Comparison of ENCODE assay signal across 1 cellular context in genomic region chr11:6612008-6612815, GRCh38.
TF ChIP-seq lines count a peak whose summit lies in the region.

TSS of gene TAF10 (minus strand) at chr11:6612216. CDS start at chr11:6612189, 27 bp downstream.

TF ChIP-seq in HEK293, 187 proteins besides CTCF, POLR2A, EP300 and RAD21 (continued from another document and continues in another):
- TF ChIP-seq ZNF214 (tag by site-specific recombination; IDR thresholded peaks at IDR 0.05; ENCODE audit: borderline replicate concordance), result no peak
- TF ChIP-seq ZNF132 (tag by site-specific recombination; IDR thresholded peaks at IDR 0.05; ENCODE audit: borderline replicate concordance), result no peak
- TF ChIP-seq KLF10 (tag by site-specific recombination; IDR thresholded peaks at IDR 0.05), result peak; percentile 43; the same call in 1 of the 2 replicates
- peak; percentile 91 for TF ChIP-seq ZNF335 (tag by site-specific recombination; conservative IDR thresholded peaks at IDR 0.05)
- no peak for TF ChIP-seq SETDB1 (IDR thresholded peaks at IDR 0.05; ENCODE audit: insufficient read length, low read length)
- TF ChIP-seq ZNF112 (tag by site-specific recombination; IDR thresholded peaks at IDR 0.05), result no peak
- TF ChIP-seq ZNF48 (tag by site-specific recombination; IDR thresholded peaks at IDR 0.05), result no peak
- no peak for TF ChIP-seq ZNF211 (tag by site-specific recombination; IDR thresholded peaks at IDR 0.05; ENCODE audit: low read depth)
- no peak for TF ChIP-seq ZNF561 (tag by site-specific recombination; IDR thresholded peaks at IDR 0.05; ENCODE audit: borderline replicate concordance)
- TF ChIP-seq ZNF146 (tag by site-specific recombination; IDR thresholded peaks at IDR 0.05), result no peak
- TF ChIP-seq, protein P1, sequence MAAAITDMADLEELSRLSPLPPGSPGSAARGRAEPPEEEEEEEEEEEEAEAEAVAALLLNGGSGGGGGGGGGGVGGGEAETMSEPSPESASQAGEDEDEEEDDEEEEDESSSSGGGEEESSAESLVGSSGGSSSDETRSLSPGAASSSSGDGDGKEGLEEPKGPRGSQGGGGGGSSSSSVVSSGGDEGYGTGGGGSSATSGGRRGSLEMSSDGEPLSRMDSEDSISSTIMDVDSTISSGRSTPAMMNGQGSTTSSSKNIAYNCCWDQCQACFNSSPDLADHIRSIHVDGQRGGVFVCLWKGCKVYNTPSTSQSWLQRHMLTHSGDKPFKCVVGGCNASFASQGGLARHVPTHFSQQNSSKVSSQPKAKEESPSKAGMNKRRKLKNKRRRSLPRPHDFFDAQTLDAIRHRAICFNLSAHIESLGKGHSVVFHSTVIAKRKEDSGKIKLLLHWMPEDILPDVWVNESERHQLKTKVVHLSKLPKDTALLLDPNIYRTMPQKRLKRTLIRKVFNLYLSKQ (tag by site-specific recombination; IDR thresholded peaks at IDR 0.05; ENCODE audit: borderline replicate concordance), result no peak
- 0 out of 2 replicates have a peak, but pooled peaks have one; percentile 55 for TF ChIP-seq ZNF324 (tag by site-specific recombination; IDR thresholded peaks at IDR 0.05)
- TF ChIP-seq ZFHX2 (tag by site-specific recombination; conservative IDR thresholded peaks at IDR 0.05), result no peak; the same call in 1 of the 2 replicates
- TF ChIP-seq ZNF121 (tag by site-specific recombination; IDR thresholded peaks at IDR 0.05), result no peak
- TF ChIP-seq ZNF560 (tag by site-specific recombination; IDR thresholded peaks at IDR 0.05; ENCODE audit: borderline replicate concordance), result no peak
- TF ChIP-seq OVOL3 (tag by site-specific recombination; IDR thresholded peaks at IDR 0.05), result no peak
- TF ChIP-seq ZNF138 (tag by site-specific recombination; IDR thresholded peaks at IDR 0.05; ENCODE audit: borderline replicate concordance), result no peak
- TF ChIP-seq TCF7L2 (IDR thresholded peaks at IDR 0.05; ENCODE audit: borderline replicate concordance, low read depth, low read length), result no peak
- no peak for TF ChIP-seq ZNF202 (tag by site-specific recombination; IDR thresholded peaks at IDR 0.05; ENCODE audit: borderline replicate concordance)
- TF ChIP-seq ZNF843 (tag by site-specific recombination; IDR thresholded peaks at IDR 0.05), result 0 out of 2 replicates have a peak, but pooled peaks have one; percentile 31
- TF ChIP-seq ZNF670 (tag by site-specific recombination; IDR thresholded peaks at IDR 0.05; ENCODE audit: low read depth), result no peak
- TF ChIP-seq ZNF10 (tag by site-specific recombination; IDR thresholded peaks at IDR 0.05), result no peak
- TF ChIP-seq ZNF837 (tag by site-specific recombination; IDR thresholded peaks at IDR 0.05), result no peak
- TF ChIP-seq ZNF76 (tag by site-specific recombination; IDR thresholded peaks at IDR 0.05; ENCODE audit: borderline replicate concordance, low read depth), result peak; percentile 41; the same call in 1 of the 2 replicates
- no peak for TF ChIP-seq ZNF544 (tag by site-specific recombination; IDR thresholded peaks at IDR 0.05)
- TF ChIP-seq, protein P2, sequence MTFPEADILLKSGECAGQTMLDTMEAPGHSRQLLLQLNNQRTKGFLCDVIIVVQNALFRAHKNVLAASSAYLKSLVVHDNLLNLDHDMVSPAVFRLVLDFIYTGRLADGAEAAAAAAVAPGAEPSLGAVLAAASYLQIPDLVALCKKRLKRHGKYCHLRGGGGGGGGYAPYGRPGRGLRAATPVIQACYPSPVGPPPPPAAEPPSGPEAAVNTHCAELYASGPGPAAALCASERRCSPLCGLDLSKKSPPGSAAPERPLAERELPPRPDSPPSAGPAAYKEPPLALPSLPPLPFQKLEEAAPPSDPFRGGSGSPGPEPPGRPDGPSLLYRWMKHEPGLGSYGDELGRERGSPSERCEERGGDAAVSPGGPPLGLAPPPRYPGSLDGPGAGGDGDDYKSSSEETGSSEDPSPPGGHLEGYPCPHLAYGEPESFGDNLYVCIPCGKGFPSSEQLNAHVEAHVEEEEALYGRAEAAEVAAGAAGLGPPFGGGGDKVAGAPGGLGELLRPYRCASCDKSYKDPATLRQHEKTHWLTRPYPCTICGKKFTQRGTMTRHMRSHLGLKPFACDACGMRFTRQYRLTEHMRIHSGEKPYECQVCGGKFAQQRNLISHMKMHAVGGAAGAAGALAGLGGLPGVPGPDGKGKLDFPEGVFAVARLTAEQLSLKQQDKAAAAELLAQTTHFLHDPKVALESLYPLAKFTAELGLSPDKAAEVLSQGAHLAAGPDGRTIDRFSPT (tag by site-specific recombination; IDR thresholded peaks at IDR 0.05), result no peak
- TF ChIP-seq ZBTB26 (tag by site-specific recombination; optimal IDR thresholded peaks at IDR 0.05), result peak; percentile 72
- peak; percentile 68 for TF ChIP-seq SP3 (tag by site-specific recombination; IDR thresholded peaks at IDR 0.05)
- no peak for TF ChIP-seq ZSCAN5A (tag by site-specific recombination; IDR thresholded peaks at IDR 0.05)
- TF ChIP-seq PATZ1 (tag by site-specific recombination; IDR thresholded peaks at IDR 0.05), result peak; percentile 77; the same call in 1 of the 2 replicates
- TF ChIP-seq SCRT1 (tag by site-specific recombination; IDR thresholded peaks at IDR 0.05; ENCODE audit: borderline replicate concordance), result no peak
- 0 out of 2 replicates have a peak, but pooled peaks have one; percentile 39 for TF ChIP-seq PRDM10 (tag by site-specific recombination; IDR thresholded peaks at IDR 0.05)
- TF ChIP-seq ZNF473 (tag by site-specific recombination; IDR thresholded peaks at IDR 0.05), result no peak
- TF ChIP-seq ZNF133 (tag by site-specific recombination; IDR thresholded peaks at IDR 0.05), result no peak
- no peak for TF ChIP-seq ZNF174 (tag by site-specific recombination; IDR thresholded peaks at IDR 0.05)
- no peak for TF ChIP-seq ZNF155 (tag by site-specific recombination; IDR thresholded peaks at IDR 0.05)
- peak; percentile 29; the same call in 1 of the 2 replicates for TF ChIP-seq IKZF3 (tag by site-specific recombination; IDR thresholded peaks at IDR 0.05)
- peak; percentile 93 for TF ChIP-seq ZNF341 (tag by site-specific recombination; IDR thresholded peaks at IDR 0.05; ENCODE audit: low read depth)
- no peak for TF ChIP-seq ZNF623 (tag by site-specific recombination; IDR thresholded peaks at IDR 0.05)
- TF ChIP-seq ZNF530 (tag by site-specific recombination; IDR thresholded peaks at IDR 0.05; ENCODE audit: low read depth), result no peak
- TF ChIP-seq, protein P3, sequence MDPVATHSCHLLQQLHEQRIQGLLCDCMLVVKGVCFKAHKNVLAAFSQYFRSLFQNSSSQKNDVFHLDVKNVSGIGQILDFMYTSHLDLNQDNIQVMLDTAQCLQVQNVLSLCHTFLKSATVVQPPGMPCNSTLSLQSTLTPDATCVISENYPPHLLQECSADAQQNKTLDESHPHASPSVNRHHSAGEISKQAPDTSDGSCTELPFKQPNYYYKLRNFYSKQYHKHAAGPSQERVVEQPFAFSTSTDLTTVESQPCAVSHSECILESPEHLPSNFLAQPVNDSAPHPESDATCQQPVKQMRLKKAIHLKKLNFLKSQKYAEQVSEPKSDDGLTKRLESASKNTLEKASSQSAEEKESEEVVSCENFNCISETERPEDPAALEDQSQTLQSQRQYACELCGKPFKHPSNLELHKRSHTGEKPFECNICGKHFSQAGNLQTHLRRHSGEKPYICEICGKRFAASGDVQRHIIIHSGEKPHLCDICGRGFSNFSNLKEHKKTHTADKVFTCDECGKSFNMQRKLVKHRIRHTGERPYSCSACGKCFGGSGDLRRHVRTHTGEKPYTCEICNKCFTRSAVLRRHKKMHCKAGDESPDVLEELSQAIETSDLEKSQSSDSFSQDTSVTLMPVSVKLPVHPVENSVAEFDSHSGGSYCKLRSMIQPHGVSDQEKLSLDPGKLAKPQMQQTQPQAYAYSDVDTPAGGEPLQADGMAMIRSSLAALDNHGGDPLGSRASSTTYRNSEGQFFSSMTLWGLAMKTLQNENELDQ (tag by site-specific recombination; IDR thresholded peaks at IDR 0.05; ENCODE audit: low read depth), result no peak
- 0 out of 2 replicates have a peak, but pooled peaks have one; percentile 17 for TF ChIP-seq ZNF394 (tag by site-specific recombination; IDR thresholded peaks at IDR 0.05; ENCODE audit: borderline replicate concordance)
- TF ChIP-seq PRDM1 (tag by site-specific recombination; IDR thresholded peaks at IDR 0.05), result no peak
- TF ChIP-seq, protein P4, sequence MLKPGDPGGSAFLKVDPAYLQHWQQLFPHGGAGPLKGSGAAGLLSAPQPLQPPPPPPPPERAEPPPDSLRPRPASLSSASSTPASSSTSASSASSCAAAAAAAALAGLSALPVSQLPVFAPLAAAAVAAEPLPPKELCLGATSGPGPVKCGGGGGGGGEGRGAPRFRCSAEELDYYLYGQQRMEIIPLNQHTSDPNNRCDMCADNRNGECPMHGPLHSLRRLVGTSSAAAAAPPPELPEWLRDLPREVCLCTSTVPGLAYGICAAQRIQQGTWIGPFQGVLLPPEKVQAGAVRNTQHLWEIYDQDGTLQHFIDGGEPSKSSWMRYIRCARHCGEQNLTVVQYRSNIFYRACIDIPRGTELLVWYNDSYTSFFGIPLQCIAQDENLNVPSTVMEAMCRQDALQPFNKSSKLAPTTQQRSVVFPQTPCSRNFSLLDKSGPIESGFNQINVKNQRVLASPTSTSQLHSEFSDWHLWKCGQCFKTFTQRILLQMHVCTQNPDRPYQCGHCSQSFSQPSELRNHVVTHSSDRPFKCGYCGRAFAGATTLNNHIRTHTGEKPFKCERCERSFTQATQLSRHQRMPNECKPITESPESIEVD (tag by site-specific recombination; IDR thresholded peaks at IDR 0.05), result no peak
- no peak for TF ChIP-seq ZNF362 (tag by site-specific recombination; IDR thresholded peaks at IDR 0.05)
- TF ChIP-seq ZFP37 (tag by site-specific recombination; IDR thresholded peaks at IDR 0.05), result peak; percentile 80
- peak; percentile 39; the same call in 1 of the 2 replicates for TF ChIP-seq EGR2 (tag by site-specific recombination; IDR thresholded peaks at IDR 0.05; ENCODE audit: low read depth)
- no peak for TF ChIP-seq ZNF223 (tag by site-specific recombination; IDR thresholded peaks at IDR 0.05)
